In the genomic region with DNA sequence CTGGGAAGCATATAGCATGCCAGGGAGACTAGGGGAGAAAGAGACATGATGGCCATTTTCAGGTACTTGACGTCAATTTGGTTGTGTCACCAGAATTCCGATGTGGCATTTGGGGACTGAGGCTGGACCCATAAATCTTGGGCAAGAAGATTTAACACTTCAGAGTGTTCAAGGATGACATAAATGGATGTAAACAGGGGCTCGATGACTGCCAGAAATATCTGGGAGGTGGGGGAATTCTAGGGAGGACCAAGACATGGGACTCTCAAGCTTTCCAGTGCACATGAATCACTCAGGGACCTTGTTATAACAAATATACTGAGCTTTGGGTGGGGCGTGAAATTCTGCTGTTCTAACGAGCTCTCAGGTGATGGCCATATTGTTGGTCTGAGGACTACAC, we compare ENCODE assay signal across 35 cellular contexts. TPM values are rescaled to one million over a fixed set of nuclear protein-coding genes. Genes with fewer than 3 reads are reported as not detected.
"Had no signal": no experiment of that assay in that cellular context is flagged by ENCODE, and none has a peak within 500 bp of the region (broad histone marks: within the 10 kb centered on the region; RNA-seq: fewer than 3 reads in every experiment).

No MANE protein-coding gene starts in this region.

- H3K27me3 ChIP-seq: brain microvascular endothelial cell, esophagus squamous epithelium, gastroesophageal sphincter had no signal

- DNase-seq: activated B cell treated with CpG ODN at 0.5 μM for 24 hours; activated CD4-positive, alpha-beta T cell treated with anti-CD3 and anti-CD28 coated beads for 48 hours; activated CD4-positive, alpha-beta T cell treated with anti-CD3 and anti-CD28 coated beads, Interleukin-2, amount 50 U/mL, for 1 hour; activated CD4-positive, alpha-beta T cell treated with anti-CD3 and anti-CD28 coated beads, Interleukin-2, amount 50 U/mL, for 48 hours; activated CD8-positive, alpha-beta T cell treated with anti-CD3 and anti-CD28 coated beads, Interleukin-2, amount 10 ng/mL, durations not matched to agents 7 days and 5 days; activated effector memory CD4-positive, alpha-beta T cell treated with Interleukin-2 at 50 U/mL for 16 hours; activated gamma-delta T cell treated with Interleukin-2 at 50 U/mL for 16 hours; activated naive CD4-positive, alpha-beta T cell treated with anti-CD3 and anti-CD28 coated beads, Interleukin-2, amount 50 U/mL, for 16 hours; activated naive CD4-positive, alpha-beta T cell treated with Interleukin-2 at 50 U/mL for 16 hours; activated T-cell treated with anti-CD3 and anti-CD28 coated beads, Interleukin-2, amount 50 U/mL, for 4 hours; amniotic stem cell; anterior cingulate cortex; brain microvascular endothelial cell; dermis blood vessel endothelial cell; effector CD8-positive, alpha-beta T cell; esophagus squamous epithelium; foreskin melanocyte; head of caudate nucleus; T-helper 1 cell; T-helper 17 cell; T1000; WERI-Rb-1 had no signal

- H3K4me1 ChIP-seq: esophagus squamous epithelium, gastroesophageal sphincter had no signal

- ATAC-seq: activated CD4-positive, CD25-positive, alpha-beta regulatory T cell treated with anti-CD3 and anti-CD28 coated beads, Interleukin-2, amount 50 U/mL, for 24 hours; activated CD8-positive, alpha-beta T cell treated with anti-CD3 and anti-CD28 coated beads, Interleukin-2, amount 10 ng/mL, durations not matched to agents 7 days and 5 days; activated T-cell treated with anti-CD3 and anti-CD28 coated beads, Interleukin-2, amount 50 U/mL, for 4 hours; activated T-helper 17 cell treated with anti-CD3 and anti-CD28 coated beads, Interleukin-2, amount 50 U/mL, for 72 hours; gastroesophageal sphincter; T-helper 17 cell had no signal

- H3K36me3 ChIP-seq: brain microvascular endothelial cell, esophagus squamous epithelium, gastroesophageal sphincter, WERI-Rb-1 had no signal

- H3K9me3 ChIP-seq: esophagus squamous epithelium, gastroesophageal sphincter had no signal

- H3K4me3 ChIP-seq: coronary artery, esophagus squamous epithelium, gastroesophageal sphincter had no signal

- H3K27ac ChIP-seq: brain microvascular endothelial cell, coronary artery, epithelial cell of prostate, esophagus squamous epithelium, gastroesophageal sphincter, WERI-Rb-1 had no signal

- FAIRE-seq: astrocyte, endometrium, endothelial cell of umbilical vein had no signal

RNA-seq across cellular contexts. Expression of a gene that starts 17.8 kb away (rescaled TPM):
- total RNA-seq: fibroblast of villous mesenchyme had no signal

RNA-seq across cellular contexts. Expression of a gene that starts 35.2 kb away (rescaled TPM):
- total RNA-seq: bronchial epithelial cell, dermis blood vessel endothelial cell, endothelial cell of umbilical vein, fibroblast of villous mesenchyme had no signal

RNA-seq across cellular contexts. Expression of a gene that starts 35.9 kb away (rescaled TPM):
- total RNA-seq: activated CD8-positive, alpha-beta T cell treated with anti-CD3 and anti-CD28 coated beads, Interleukin-2, amount 10 ng/mL, durations not matched to agents 7 days and 5 days; bronchial epithelial cell; cardiac septum; cerebellum; dermis blood vessel endothelial cell; endothelial cell of umbilical vein; fibroblast of lung; fibroblast of villous mesenchyme; gastroesophageal sphincter had no signal
